Comparison of ENCODE assay signal across 30 cellular contexts in genomic region chr14:87468531-87468930, GRCh38.
"Had no signal": no experiment of that assay in that cellular context is flagged by ENCODE, and none has a peak within 500 bp of the region (broad histone marks: within the 10 kb centered on the region; RNA-seq: fewer than 3 reads in every experiment).

No MANE protein-coding gene starts in this region.

- H3K4me1 Mint-ChIP-seq: mesothelial cell of epicardium; naive B cell; natural killer cell; nephron progenitor cell; neural progenitor cell; stimulated activated naive B cell treated with anti-CD40 and anti-IgM and Interleukin-4, amounts not matched to agents 10 μg/mL and 1 μg/mL and 100 μg/mL, for 72 hours had no signal

- H3K27me3 ChIP-seq: heart right ventricle, hepatocyte, left lung, neural progenitor cell, neutrophil, right atrium auricular region, right lobe of liver, stomach, testis, thyroid gland, upper lobe of right lung had no signal

- H3K27me3 Mint-ChIP-seq: naive B cell; stimulated activated naive B cell treated with anti-CD40 and anti-IgM and Interleukin-4, amounts not matched to agents 10 μg/mL and 1 μg/mL and 100 μg/mL, for 72 hours had no signal

- H3K4me1 ChIP-seq: heart right ventricle, left lung, lower lobe of right lung, neural progenitor cell, parathyroid adenoma, psoas muscle, right atrium auricular region, right lobe of liver, stomach, testis, thyroid gland, upper lobe of right lung had no signal

- H3K27ac Mint-ChIP-seq: mesothelial cell of epicardium; naive B cell; natural killer cell; nephron progenitor cell; neural progenitor cell; stimulated activated naive B cell treated with anti-CD40 and anti-IgM and Interleukin-4, amounts not matched to agents 10 μg/mL and 1 μg/mL and 100 μg/mL, for 72 hours had no signal

- DNase-seq: heart right ventricle; kidney; left colon; left lung; lower lobe of right lung; mammary epithelial cell; mesenchymal stem cell; naive B cell; natural killer cell; nephron progenitor cell; occipital lobe; psoas muscle; right lobe of liver; stimulated activated CD4-positive, alpha-beta T cell treated with anti-CD3 and anti-CD28 coated beads, Interleukin-15, amount 100 ng/mL, for 24 hours; stimulated activated CD4-positive, alpha-beta T cell treated with anti-CD3 and anti-CD28 coated beads, Interleukin-2, amount 100 ng/mL, for 24 hours; stimulated activated CD4-positive, alpha-beta T cell treated with anti-CD3 and anti-CD28 coated beads, Interleukin-4, amount 100 ng/mL, for 1 hour; stimulated activated naive B cell treated with anti-CD40 and anti-IgM and Interleukin-4, amounts not matched to agents 10 μg/mL and 1 μg/mL and 100 μg/mL, for 72 hours; stimulated activated naive CD8-positive, alpha-beta T cell treated with anti-CD3 and anti-CD28 coated beads, Interleukin-15, Interleukin-2, amounts not matched to agents 100 U/mL and 50 U/mL, for 24 hours; stomach; testis; thyroid gland; upper lobe of right lung had no signal

- H3K4me3 Mint-ChIP-seq: mesothelial cell of epicardium; naive B cell; natural killer cell; nephron progenitor cell; neural progenitor cell; stimulated activated naive B cell treated with anti-CD40 and anti-IgM and Interleukin-4, amounts not matched to agents 10 μg/mL and 1 μg/mL and 100 μg/mL, for 72 hours had no signal

- H3K36me3 Mint-ChIP-seq: mesothelial cell of epicardium; naive B cell; natural killer cell; neural progenitor cell; stimulated activated naive B cell treated with anti-CD40 and anti-IgM and Interleukin-4, amounts not matched to agents 10 μg/mL and 1 μg/mL and 100 μg/mL, for 72 hours had no signal

- H3K9me3 ChIP-seq: lower lobe of right lung, neutrophil, psoas muscle, right atrium auricular region, right lobe of liver, stomach, testis, thyroid gland, upper lobe of right lung had no signal

- H3K36me3 ChIP-seq: heart right ventricle, left lung, lower lobe of right lung, neural progenitor cell, neutrophil, right atrium auricular region, right lobe of liver, stomach, thyroid gland, upper lobe of right lung had no signal

- ATAC-seq: heart right ventricle; left colon; left lung; lower lobe of right lung; natural killer cell; psoas muscle; right lobe of liver; stimulated activated naive B cell treated with anti-CD40 and anti-IgM and Interleukin-4, amounts not matched to agents 10 μg/mL and 1 μg/mL and 100 μg/mL, for 72 hours; stimulated activated naive CD8-positive, alpha-beta T cell treated with anti-CD3 and anti-CD28 coated beads, Interleukin-15, Interleukin-2, amounts not matched to agents 100 U/mL and 50 U/mL, for 24 hours; upper lobe of right lung had no signal

- H3K9me3 Mint-ChIP-seq: mesothelial cell of epicardium, nephron progenitor cell, neural progenitor cell had no signal

- FAIRE-seq: kidney, urothelium cell line had no signal

- H3K4me3 ChIP-seq: heart right ventricle, hepatocyte, left lung, lower lobe of right lung, neural progenitor cell, psoas muscle, right atrium auricular region, right lobe of liver, smooth muscle cell, stomach, testis, thyroid gland, upper lobe of right lung had no signal

- H3K27ac ChIP-seq: heart right ventricle, hepatocyte, left lung, lower lobe of right lung, neural progenitor cell, neutrophil, parathyroid adenoma, psoas muscle, right atrium auricular region, right lobe of liver, stomach, testis, thyroid gland, upper lobe of right lung had no signal
